18 cellular contexts compared by ENCODE assay signal in genomic region chr10:43888551-43888950, GRCh38.
DNase-seq lines count a peak whose midpoint lies in the region; ATAC-seq and TF ChIP-seq lines count a peak whose summit lies in the region.
"Had no signal": no experiment of that assay in that cellular context is flagged by ENCODE, and none has a peak within 500 bp of the region (broad histone marks: within the 10 kb centered on the region; RNA-seq: fewer than 3 reads in every experiment).

No MANE protein-coding gene starts in this region.

- H3K27ac ChIP-seq in brain microvascular endothelial cell: peak overlapping the region; percentile 23

- no peak for TF ChIP-seq CTCF in brain microvascular endothelial cell (IDR thresholded peaks at IDR 0.05; ENCODE audit: low read depth, low read length, missing control alignments)
- TF ChIP-seq CTCF in omental fat pad (IDR thresholded peaks at IDR 0.05): no peak

- DNase-seq in AG08395 (ENCODE audit: low spot score): peak; percentile 46
- peak; percentile 58 for DNase-seq in HT1080 (ENCODE audit: low read depth)
- DNase-seq in brain microvascular endothelial cell: peak; percentile 69
- peak; percentile 91 for DNase-seq in iris pigment epithelial cell (ENCODE audit: low read depth)
- DNase-seq in cerebellum (ENCODE audit: low spot score): no peak
- no peak for DNase-seq in activated CD4-positive, CD25-positive, alpha-beta regulatory T cell treated with anti-CD3 and anti-CD28 coated beads, Interleukin-2, amount 50 U/mL, for 72 hours
- DNase-seq in omental fat pad (ENCODE audit: low spot score): no peak
- DNase-seq in islet precursor cell: no peak
- DNase-seq: activated CD4-positive, alpha-beta T cell treated with anti-CD3 and anti-CD28 coated beads, Interleukin-2, amount 50 U/mL, for 1 hour; activated naive CD4-positive, alpha-beta T cell treated with anti-CD3 and anti-CD28 coated beads, Interleukin-2, amount 50 U/mL, for 16 hours; AML-193; central memory CD4-positive, alpha-beta T cell; GDM1; immature natural killer cell; natural killer cell; NCI-H187 treated with DMSO at 0.1 percent for 48 hours; NCI-H510A treated with DMSO at 0.1 percent for 48 hours; T1000 had no signal

- H3K36me3 ChIP-seq in brain microvascular endothelial cell (replicated peaks): no peaks in the 10 kb centered on the region

- no peak for ATAC-seq in omental fat pad (ENCODE audit: low FRiP score)
- ATAC-seq: natural killer cell had no signal

- H3K27me3 ChIP-seq in brain microvascular endothelial cell (replicated peaks): no peaks in the 10 kb centered on the region

- H3K4me3 ChIP-seq in brain microvascular endothelial cell (ENCODE audit: low read depth, low read length): no peak overlapping the region

- in situ Hi-C loops in brain microvascular endothelial cell (cut with HindIII; ENCODE audit: low pct_ligation_motif_present, low sequenced_read_pairs): no loop called here

Comparison
In these comparisons a context has a peak if more than half of its experiments do, and no peak if none do; other contexts are left out.
1. DNase-seq: peak in AG08395 (single experiment), HT1080 (single experiment), brain microvascular endothelial cell (single experiment) and iris pigment epithelial cell (single experiment); none in cerebellum (single experiment), activated CD4-positive, CD25-positive, alpha-beta regulatory T cell treated with anti-CD3 and anti-CD28 coated beads, Interleukin-2, amount 50 U/mL, for 72 hours (single experiment), omental fat pad (single experiment) and islet precursor cell (single experiment).